Comparison of ENCODE assay signal across 1 cellular context in genomic region chr1:207031632-207032258, GRCh38.
TF ChIP-seq lines count a peak whose summit lies in the region.

No MANE protein-coding gene starts in this region.

TF ChIP-seq in WTC11, 78 proteins besides CTCF, POLR2A, EP300 and RAD21 (continued from another document):
- no peak for TF ChIP-seq PREB (CRISPR knock-in tag; IDR thresholded peaks at IDR 0.05; ENCODE audit: borderline replicate concordance)
- no peak for TF ChIP-seq ZNF425 (CRISPR knock-in tag; conservative IDR thresholded peaks at IDR 0.05)
- TF ChIP-seq TEAD4 (CRISPR knock-in tag; IDR thresholded peaks at IDR 0.05) = no peak
- no peak for TF ChIP-seq CDX4 (CRISPR knock-in tag; IDR thresholded peaks at IDR 0.05; ENCODE audit: borderline replicate concordance)
- no peak for TF ChIP-seq E2F1 (CRISPR knock-in tag; IDR thresholded peaks at IDR 0.05)
- no peak for TF ChIP-seq NR3C1 (CRISPR knock-in tag; conservative IDR thresholded peaks at IDR 0.05; ENCODE audit: low read depth)
- no peak for TF ChIP-seq ZSCAN18 (CRISPR knock-in tag; IDR thresholded peaks at IDR 0.05)
- TF ChIP-seq CBFB (CRISPR knock-in tag; IDR thresholded peaks at IDR 0.05; ENCODE audit: low read depth) = no peak
- no peak for TF ChIP-seq ESRRA (CRISPR knock-in tag; IDR thresholded peaks at IDR 0.05; ENCODE audit: borderline replicate concordance)
- TF ChIP-seq ZMAT4 (CRISPR knock-in tag; IDR thresholded peaks at IDR 0.05) = no peak
- TF ChIP-seq PRRX2 (CRISPR knock-in tag; IDR thresholded peaks at IDR 0.05) = no peak
- TF ChIP-seq GABPB1 (CRISPR knock-in tag; IDR thresholded peaks at IDR 0.05) = no peak
- TF ChIP-seq STAT6 (CRISPR knock-in tag; conservative IDR thresholded peaks at IDR 0.05; ENCODE audit: low read depth) = no peak
- TF ChIP-seq IRF2 (CRISPR knock-in tag; IDR thresholded peaks at IDR 0.05; ENCODE audit: borderline replicate concordance, low read depth) = no peak
- TF ChIP-seq TEAD1 (CRISPR knock-in tag; IDR thresholded peaks at IDR 0.05) = no peak
- TF ChIP-seq FOXK1 (CRISPR knock-in tag; IDR thresholded peaks at IDR 0.05) = no peak
